31 cellular contexts compared by ENCODE assay signal in genomic region chr14:34987180-34987579, GRCh38.
"Had no signal": no experiment of that assay in that cellular context is flagged by ENCODE, and none has a peak within 500 bp of the region (broad histone marks: within the 10 kb centered on the region; RNA-seq: fewer than 3 reads in every experiment).

No MANE protein-coding gene starts in this region.

- H3K4me3 ChIP-seq: esophagus squamous epithelium, heart right ventricle, left lung, mucosa of descending colon, ovary, psoas muscle, skin epidermis, spleen, testis, tibial artery, upper lobe of right lung, uterus had no signal

- DNase-seq: cortex of kidney; effector memory CD8-positive, alpha-beta T cell; erythroblast; esophagus squamous epithelium; foreskin melanocyte; glutamatergic neuron; heart right ventricle; hippocampal formation; left cardiac atrium; left lung; mesenchymal stem cell; mucosa of descending colon; naive B cell; nephron progenitor cell; occipital lobe; ovary; posterior cingulate gyrus; psoas muscle; right cardiac atrium; spleen; stimulated activated CD4-positive, alpha-beta T cell treated with anti-CD3 and anti-CD28 coated beads, Interleukin-2, amount 100 ng/mL, for 48 hours; stimulated activated CD8-positive, alpha-beta memory T cell treated with anti-CD3 and anti-CD28 coated beads, Interleukin-4, amount 100 ng/mL, for 48 hours; stimulated activated naive CD4-positive, alpha-beta T cell; substantia nigra; testis; tibial artery; upper lobe of right lung; uterus had no signal

- H3K9me3 Mint-ChIP-seq: effector memory CD8-positive, alpha-beta T cell; mesothelial cell of epicardium; naive B cell; nephron progenitor cell had no signal

- H3K27ac Mint-ChIP-seq: mesothelial cell of epicardium, naive B cell, nephron progenitor cell had no signal

- H3K9me3 ChIP-seq: esophagus squamous epithelium, heart right ventricle, left lung, mucosa of descending colon, ovary, psoas muscle, spleen, testis, tibial artery, upper lobe of right lung, uterus had no signal

- H3K36me3 ChIP-seq: esophagus squamous epithelium, heart right ventricle, left lung, ovary, spleen, tibial artery, uterus had no signal

- H3K4me1 Mint-ChIP-seq: nephron progenitor cell had no signal

- H3K4me3 Mint-ChIP-seq: effector memory CD8-positive, alpha-beta T cell; mesothelial cell of epicardium; nephron progenitor cell had no signal

- H3K36me3 Mint-ChIP-seq: naive B cell had no signal

- FAIRE-seq: endometrium had no signal

- H3K27ac ChIP-seq: esophagus squamous epithelium, heart right ventricle, left lung, ovary, psoas muscle, skin epidermis, spleen, testis, tibial artery, upper lobe of right lung, uterus had no signal

- H3K27me3 Mint-ChIP-seq: effector memory CD8-positive, alpha-beta T cell; naive B cell had no signal

- H3K27me3 ChIP-seq: esophagus squamous epithelium, heart right ventricle, left lung, ovary, spleen, testis, tibial artery, upper lobe of right lung, uterus had no signal

- ATAC-seq: effector memory CD8-positive, alpha-beta T cell; heart right ventricle; left cardiac atrium; left lung; mucosa of descending colon; psoas muscle; right cardiac atrium; upper lobe of right lung had no signal
